ENCODE assay signal across 13 cellular contexts in the genomic region with DNA sequence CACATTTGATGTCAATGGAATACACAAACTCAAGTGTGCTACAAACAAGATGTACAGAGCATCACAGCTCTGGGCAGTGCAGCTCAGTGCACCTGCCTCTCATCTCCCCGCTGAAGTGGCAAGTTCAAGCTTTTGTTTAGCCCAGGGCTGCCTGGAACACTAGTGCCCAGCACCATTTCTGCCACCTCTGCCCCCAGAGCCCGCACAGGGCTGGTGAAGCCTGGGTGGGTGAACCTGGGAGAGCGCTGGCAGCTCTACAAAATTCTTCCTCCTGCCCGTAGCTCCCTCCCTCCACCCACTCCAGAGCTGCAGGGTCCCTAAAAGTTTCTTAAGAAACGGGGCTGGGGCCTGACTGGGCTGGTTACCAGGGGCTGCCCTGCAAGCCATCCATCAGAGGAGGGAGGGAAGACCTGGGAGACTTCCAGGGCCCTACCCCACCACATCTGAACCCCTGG. TPM values are rescaled to one million over a fixed set of nuclear protein-coding genes. Genes with fewer than 3 reads are reported as not detected.
DNase-seq lines count a peak whose midpoint lies in the region; ATAC-seq, FAIRE-seq and TF ChIP-seq lines count a peak whose summit lies in the region.
"Had no signal": no experiment of that assay in that cellular context is flagged by ENCODE, and none has a peak within 500 bp of the region (broad histone marks: within the 10 kb centered on the region; RNA-seq: fewer than 3 reads in every experiment).

No MANE protein-coding gene starts in this region.

- no peaks in the 10 kb centered on the region for H3K9me3 ChIP-seq in MM.1S (replicated peaks; ENCODE audit: insufficient read depth, low read length)
- H3K9me3 ChIP-seq in GM12878 (replicated peaks; ENCODE audit: control insufficient read depth, insufficient read depth, low read length): no peaks in the 10 kb centered on the region; the same call in 2 of the 3 replicates
- H3K9me3 ChIP-seq in spleen: no peaks in the 10 kb centered on the region
- no peaks in the 10 kb centered on the region for H3K9me3 ChIP-seq in GM23248 (ENCODE audit: low read depth)
- H3K9me3 ChIP-seq: prostate gland, stomach had no signal

- peak overlapping the region; percentile 50; the same call in 1 of the 2 replicates for H3K4me3 ChIP-seq in MM.1S (ENCODE audit: low read length)
- H3K4me3 ChIP-seq in GM12878: no peak overlapping the region
- H3K4me3 ChIP-seq in spleen: peak overlapping the region in 1 of 8 donors; percentile 90
- no peak overlapping the region for H3K4me3 ChIP-seq in GM23248
- H3K4me3 ChIP-seq: lung had no signal

- H3K36me3 ChIP-seq in MM.1S (replicated peaks; ENCODE audit: insufficient read depth, low read length) (no peaks in the 10 kb centered on the region), GM12878 (ENCODE audit: control insufficient read depth in 2 of 2, insufficient read depth in 2 of 2, low read length in 1 of 2) (no peaks in the 10 kb centered on the region), spleen (no peaks in the 10 kb centered on the region), GM23248 (ENCODE audit: low read depth) (no peaks in the 10 kb centered on the region)
- H3K36me3 ChIP-seq: prostate gland had no signal

- H3K9ac ChIP-seq in MM.1S (ENCODE audit: low read length) (no peak overlapping the region), GM12878 (ENCODE audit: control insufficient read depth, insufficient read depth, low read length) (no peak overlapping the region), GM23248 (no peak overlapping the region)

- TF ChIP-seq RAD21 in GM12878 (IDR thresholded peaks at IDR 0.05; ENCODE audit: insufficient read depth, low read depth, low read length): no peak

- WGBS in GM12878 (ENCODE audit: insufficient coverage, insufficient replicate concordance, low lambda C conversion rate, missing lambda C conversion rate): 44% methylated on average over 5 of the region's 5 CpGs
- WGBS in spleen, 5 donors: 83 to 92% (median 86%) methylated on average over 2 to 5 of the region's 5 CpGs
- 69 to 71% methylated on average over 5 of the region's 5 CpGs for WGBS in GM23248 (ENCODE audit: low coverage in 1 of 2, low lambda C conversion rate in 2 of 2, missing lambda C conversion rate in 2 of 2), 2 experiments

- no peaks in the 10 kb centered on the region for H3K4me1 Mint-ChIP-seq in activated T-cell treated with anti-CD3 and anti-CD28 coated beads, Interleukin-2, amount 50 U/mL, for 72 hours (ENCODE audit: low read depth)

- CTCF ChIA-PET in GM12878 (lab: Yijun Ruan, JAX): no interaction called here

- H3K27ac Mint-ChIP-seq in activated T-cell treated with anti-CD3 and anti-CD28 coated beads, Interleukin-2, amount 50 U/mL, for 72 hours: no peak overlapping the region

- intact Hi-C loops in GM12878 (cut with micrococcal nuclease; ENCODE audit: unreplicated experiment) (no loop called here), spleen (cut with DNase I; ENCODE audit: low total_unique reads) (no loop called here)

- BruUV-seq in GM12878 (replicated peaks; lab: Mats Ljungman, UMichigan): no TSS peak

- no peak for TF ChIP-seq EP300 in GM12878 (IDR thresholded peaks at IDR 0.05; ENCODE audit: borderline replicate concordance in 1 of 2, control insufficient read depth in 1 of 2, low read depth in 2 of 2, low read length in 2 of 2)

- H4K20me1 ChIP-seq in MM.1S (ENCODE audit: insufficient read depth, low read length) (no peaks in the 10 kb centered on the region), GM12878 (ENCODE audit: control insufficient read depth, insufficient read depth) (no peaks in the 10 kb centered on the region), GM23248 (ENCODE audit: insufficient read depth) (no peaks in the 10 kb centered on the region)

- no peaks in the 10 kb centered on the region for H3K9me3 Mint-ChIP-seq in activated T-cell treated with anti-CD3 and anti-CD28 coated beads, Interleukin-2, amount 50 U/mL, for 72 hours

- in situ Hi-C loops in GM12878 (cut with MboI) (no loop called here), GM23248 (cut with MboI) (no loop called here)

- no peak overlapping the region for H3K27ac ChIP-seq in MM.1S (ENCODE audit: low read length)
- H3K27ac ChIP-seq in GM12878 (ENCODE audit: control insufficient read depth, insufficient read depth): no peak overlapping the region
- no peak overlapping the region for H3K27ac ChIP-seq in spleen
- no peak overlapping the region for H3K27ac ChIP-seq in GM23248
- H3K27ac ChIP-seq: prostate gland had no signal

- ATAC-seq in activated T-cell treated with anti-CD3 and anti-CD28 coated beads, Interleukin-2, amount 50 U/mL, for 72 hours (replicated peaks in 1 of 2): no peak
- ATAC-seq in GM12878: no peak
- ATAC-seq in activated CD4-positive, CD25-positive, alpha-beta regulatory T cell treated with anti-CD3 and anti-CD28 coated beads, Interleukin-2, amount 50 U/mL, for 24 hours: no peak

- peaks cover 39% of the 10 kb centered on the region for H3K27me3 Mint-ChIP-seq in activated T-cell treated with anti-CD3 and anti-CD28 coated beads, Interleukin-2, amount 50 U/mL, for 72 hours (ENCODE audit: low read depth)

- no peak for DNase-seq in activated T-cell treated with anti-CD3 and anti-CD28 coated beads, Interleukin-2, amount 50 U/mL, for 72 hours
- DNase-seq in activated T-cell treated with anti-CD3 and anti-CD28 coated beads for 4 hours (no peak), MM.1S (no peak), GM12878 (ENCODE audit: low read depth, low spot score) (no peak), spleen (peak; percentile 59), GM23248 (no peak), AML-193 (lab: John Stamatoyannopoulos, UW) (no peak)
- DNase-seq: NCI-H1694, stomach, T1000 had no signal

- H3K79me2 ChIP-seq in MM.1S (ENCODE audit: low read length) (peaks cover 7% of the 10 kb centered on the region; the same call in 1 of the 2 replicates), GM12878 (ENCODE audit: control insufficient read depth, insufficient read depth, low read length) (no peaks in the 10 kb centered on the region), GM23248 (ENCODE audit: insufficient read depth) (no peaks in the 10 kb centered on the region)

- SMC1A ChIA-PET in GM12878 (lab: Charles Lee; ENCODE audit: uncharacterized antibody, unreplicated experiment): no interaction called here

- POLR2A ChIA-PET in GM12878 (lab: Charles Lee): no interaction called here

- TF ChIP-seq POLR2A in GM12878 (IDR thresholded peaks at IDR 0.05; ENCODE audit: low read depth, low read length) (no peak), spleen (IDR thresholded peaks at IDR 0.05) (no peak)

- peak; percentile 7 for FAIRE-seq in GM12878 (lab: Jason Lieb, UNC)

- RAD21 ChIA-PET in GM12878 (lab: Charles Lee; ENCODE audit: unreplicated experiment): no interaction called here

- peak overlapping the region; percentile 73 for H3K4me2 ChIP-seq in MM.1S (ENCODE audit: low read depth, low read length)
- no peak overlapping the region for H3K4me2 ChIP-seq in GM12878 (ENCODE audit: control insufficient read depth, insufficient read depth)
- no peak overlapping the region for H3K4me2 ChIP-seq in GM23248 (ENCODE audit: unreplicated experiment)

- H3F3A ChIP-seq in MM.1S (ENCODE audit: insufficient read depth, low read length): peaks cover 17% of the 10 kb centered on the region; the same call in 1 of the 2 replicates
- peaks cover 11% of the 10 kb centered on the region; the same call in 1 of the 2 replicates for H3F3A ChIP-seq in GM23248 (ENCODE audit: insufficient read depth)

- H2AFZ ChIP-seq in MM.1S (ENCODE audit: low read length) (no peak overlapping the region), GM12878 (ENCODE audit: control insufficient read depth, low read depth, low read length) (no peak overlapping the region), GM23248 (no peak overlapping the region)

- TF ChIP-seq CTCF in MM.1S (IDR thresholded peaks at IDR 0.05; ENCODE audit: low read length) (no peak), GM12878 (IDR thresholded peaks at IDR 0.05 in 2 of 3, conservative IDR thresholded peaks at IDR 0.05 in 1 of 3; ENCODE audit: control insufficient read depth in 2 of 3, extremely low read depth in 1 of 3, insufficient read depth in 1 of 3, low read depth in 3 of 3, low read length in 3 of 3) (no peak), spleen (IDR thresholded peaks at IDR 0.05 in 8 of 11, conservative IDR thresholded peaks at IDR 0.05 in 3 of 11) (no peak)

- H3K4me3 Mint-ChIP-seq in activated T-cell treated with anti-CD3 and anti-CD28 coated beads, Interleukin-2, amount 50 U/mL, for 72 hours: peak overlapping the region; percentile 12 to 58

- peaks cover 9% of the 10 kb centered on the region for H3K4me1 ChIP-seq in MM.1S (ENCODE audit: low read length)
- 0 out of 2 replicates have a peak, but pooled peaks cover 3% of the 10 kb centered on the region for H3K4me1 ChIP-seq in GM12878 (ENCODE audit: control insufficient read depth, insufficient read depth, low read length)
- H3K4me1 ChIP-seq in spleen: peaks cover 11 to 56% (median 38%) of the 10 kb centered on the region in 6 donors
- H3K4me1 ChIP-seq in GM23248 (ENCODE audit: insufficient read depth): no peaks in the 10 kb centered on the region

- peaks cover 0 to 2% of the 10 kb centered on the region in 2 donors for H3K36me3 Mint-ChIP-seq in activated T-cell treated with anti-CD3 and anti-CD28 coated beads, Interleukin-2, amount 50 U/mL, for 72 hours (ENCODE audit: insufficient read depth in 2 of 2)

- H3K9me2 ChIP-seq in MM.1S (replicated peaks; ENCODE audit: insufficient read depth, low read length) (no peaks in the 10 kb centered on the region), GM23248 (ENCODE audit: insufficient read depth) (no peaks in the 10 kb centered on the region)

- H3K27me3 ChIP-seq in MM.1S (replicated peaks; ENCODE audit: insufficient read depth, low read length) (no peaks in the 10 kb centered on the region; the same call in 1 of the 2 replicates), GM12878 (replicated peaks in 1 of 2; ENCODE audit: control insufficient read depth in 2 of 2, insufficient read depth in 2 of 2, low read length in 1 of 2) (peaks cover 0 to 12% of the 10 kb centered on the region in 2 experiments; a peak in 3 of 4 replicates), spleen (replicated peaks in 1 of 7) (peaks cover 0 to 65% (median 13%) of the 10 kb centered on the region in 7 donors), GM23248 (replicated peaks; ENCODE audit: insufficient read depth) (peaks cover 33% of the 10 kb centered on the region)

RNA-seq across cellular contexts. Expression of gene HES6, which starts 1.5 kb away (rescaled TPM):
- total RNA-seq in activated T-cell treated with anti-CD3 and anti-CD28 coated beads, Interleukin-2, amount 50 U/mL, for 72 hours: 1 to 10 TPM; 1.6 to 2.0 TPM
- total RNA-seq in GM12878 (2013; cell fraction: nucleolus; rRNA removed): 1.2 TPM in 1 of 2 replicates, not detected in the other
- total RNA-seq in GM12878 (2014; rRNA removed): 1.4 and 1.5 TPM in 2 replicates
- 0.23 and 0.67 TPM in 2 replicates for total RNA-seq in GM12878 (2014; rRNA removed; fragmentation: Illumina TruSeq; extraction: Trizol)
- total RNA-seq in GM12878 (2021): 1.7 and 1.8 TPM in 2 replicates
- polyA plus RNA-seq in GM12878 (2011; ENCODE audit: low read depth): 0.43 TPM
- 0.33 and 0.61 TPM in 2 replicates for polyA plus RNA-seq in GM12878 (2011; rRNA removed)
- polyA plus RNA-seq in GM12878 (2011; cell fraction: cytosol; rRNA removed): 0.99 and 1.9 TPM in 2 replicates
- 3.0 and 4.6 TPM in 2 replicates for polyA plus RNA-seq in GM12878 (2011; cell fraction: nucleus; rRNA removed)
- 0.62 and 0.97 TPM in 2 replicates for polyA plus RNA-seq in GM12878 (2012)
- 0.21 TPM in 1 of 2 replicates, not detected in the other for polyA plus RNA-seq in GM12878 (2014; fragmentation: Illumina TruSeq; extraction: Trizol)
- polyA plus RNA-seq in GM12878 (2014; fragmentation: Nextera tagmentation; extraction: Ambion mirVana): under 1 TPM; 0.11 to 0.15 TPM
- 1.2 and 2.5 TPM in 2 replicates for polyA plus RNA-seq in GM12878 (2014; rRNA removed)
- polyA plus RNA-seq in GM12878 (2016; fragmentation: Nextera tagmentation; extraction: Ambion mirVana): 1 to 10 TPM in 1 of 2 experiments, under 1 TPM in 1; 1.00 to 1.1 TPM
- polyA minus RNA-seq in GM12878 (2011; rRNA and poly(A)+ RNA removed): 0.46 TPM in 1 of 2 replicates, not detected in the other
- not detected in 2 replicates for polyA minus RNA-seq in GM12878 (2011; cell fraction: cytosol; rRNA and poly(A)+ RNA removed)
- polyA minus RNA-seq in GM12878 (2011; cell fraction: nucleus; rRNA and poly(A)+ RNA removed): 1.2 and 2.1 TPM in 2 replicates
- 10 to 100 TPM in 3 of 7 donors, 1 to 10 TPM in 4; 3.9 to 22.7 (median 8.1) TPM for total RNA-seq in spleen
- 10 to 100 TPM in 1 of 3 donors, 1 to 10 TPM in 2; 6.2 to 14.2 (median 8.6) TPM for polyA plus RNA-seq in spleen
- 0.86 and 0.89 TPM in 2 replicates for total RNA-seq in GM23248 (2014; rRNA removed; shearing (Covaris generic))
- polyA plus RNA-seq in GM23248 (2016; fragmentation: Nextera tagmentation; extraction: Ambion mirVana): 0.76 and 1.3 TPM in 2 replicates

RNA-seq across cellular contexts. Expression of gene ILKAP, which starts 34.8 kb away (rescaled TPM):
- total RNA-seq in activated T-cell treated with anti-CD3 and anti-CD28 coated beads, Interleukin-2, amount 50 U/mL, for 72 hours: 10 to 100 TPM; 53.2 to 55.5 TPM
- total RNA-seq in GM12878 (2013; cell fraction: nucleolus; rRNA removed): 79.6 and 82.1 TPM in 2 replicates
- 30.2 and 30.8 TPM in 2 replicates for total RNA-seq in GM12878 (2014; rRNA removed)
- total RNA-seq in GM12878 (2014; rRNA removed; fragmentation: Illumina TruSeq; extraction: Trizol): 22.9 and 24.0 TPM in 2 replicates
- total RNA-seq in GM12878 (2021): 42.2 and 44.5 TPM in 2 replicates
- 15.1 TPM for polyA plus RNA-seq in GM12878 (2011; ENCODE audit: low read depth)
- 39.2 and 46.5 TPM in 2 replicates for polyA plus RNA-seq in GM12878 (2011; rRNA removed)
- polyA plus RNA-seq in GM12878 (2011; cell fraction: cytosol; rRNA removed): 33.9 and 48.0 TPM in 2 replicates
- polyA plus RNA-seq in GM12878 (2011; cell fraction: nucleus; rRNA removed): 84.1 and 110 TPM in 2 replicates
- 23.5 and 26.6 TPM in 2 replicates for polyA plus RNA-seq in GM12878 (2012)
- 23.7 and 30.2 TPM in 2 replicates for polyA plus RNA-seq in GM12878 (2014; fragmentation: Illumina TruSeq; extraction: Trizol)
- 10 to 100 TPM in 1 of 2 experiments, 1 to 10 TPM in 1; 4.2 to 11.2 TPM for polyA plus RNA-seq in GM12878 (2014; fragmentation: Nextera tagmentation; extraction: Ambion mirVana)
- 55.8 and 65.3 TPM in 2 replicates for polyA plus RNA-seq in GM12878 (2014; rRNA removed)
- 10 to 100 TPM; 63.8 to 64.8 TPM for polyA plus RNA-seq in GM12878 (2016; fragmentation: Nextera tagmentation; extraction: Ambion mirVana)
- polyA minus RNA-seq in GM12878 (2011; rRNA and poly(A)+ RNA removed): 35.7 and 40.7 TPM in 2 replicates
- 9.7 and 12.7 TPM in 2 replicates for polyA minus RNA-seq in GM12878 (2011; cell fraction: cytosol; rRNA and poly(A)+ RNA removed)
- 30.6 and 68.0 TPM in 2 replicates for polyA minus RNA-seq in GM12878 (2011; cell fraction: nucleus; rRNA and poly(A)+ RNA removed)
- 10 to 100 TPM; 39.7 to 61.2 (median 47.1) TPM for total RNA-seq in spleen
- polyA plus RNA-seq in spleen: 10 to 100 TPM; 46.8 to 64.5 (median 58.5) TPM
- 6.3 and 11.9 TPM in 2 replicates for total RNA-seq in GM23248 (2014; rRNA removed; shearing (Covaris generic))
- 34.1 and 35.0 TPM in 2 replicates for polyA plus RNA-seq in GM23248 (2016; fragmentation: Nextera tagmentation; extraction: Ambion mirVana)

RNA-seq across cellular contexts. Expression of gene PER2, which starts 50.1 kb away (rescaled TPM):
- 10 to 100 TPM in 1 of 2 donors, 1 to 10 TPM in 1; 8.9 to 12.4 TPM for total RNA-seq in activated T-cell treated with anti-CD3 and anti-CD28 coated beads, Interleukin-2, amount 50 U/mL, for 72 hours
- total RNA-seq in GM12878 (2013; cell fraction: nucleolus; rRNA removed): 42.5 and 46.3 TPM in 2 replicates
- total RNA-seq in GM12878 (2014; rRNA removed) (6.4 and 8.7 TPM in 2 replicates), GM12878 (2014; rRNA removed; fragmentation: Illumina TruSeq; extraction: Trizol) (4.1 and 4.5 TPM in 2 replicates), GM12878 (2021) (11.1 and 15.1 TPM in 2 replicates), spleen (10 to 100 TPM in 6 of 7 donors, 1 to 10 TPM in 1; 9.7 to 16.2 (median 14.8) TPM)
- 2.2 TPM for polyA plus RNA-seq in GM12878 (2011; ENCODE audit: low read depth)
- polyA plus RNA-seq in GM12878 (2011; rRNA removed) (2.9 and 4.7 TPM in 2 replicates), GM12878 (2014; fragmentation: Illumina TruSeq; extraction: Trizol) (3.8 and 4.9 TPM in 2 replicates), GM12878 (2014; fragmentation: Nextera tagmentation; extraction: Ambion mirVana) (1 to 10 TPM; 1.5 to 2.6 TPM), GM12878 (2014; rRNA removed) (4.2 and 5.7 TPM in 2 replicates), GM12878 (2016; fragmentation: Nextera tagmentation; extraction: Ambion mirVana) (1 to 10 TPM; 4.4 to 5.5 TPM), spleen (1 to 10 TPM; 2.0 to 3.7 (median 2.6) TPM), GM23248 (2016; fragmentation: Nextera tagmentation; extraction: Ambion mirVana) (1.6 and 2.3 TPM in 2 replicates)
- 3.8 and 5.4 TPM in 2 replicates for polyA plus RNA-seq in GM12878 (2011; cell fraction: cytosol; rRNA removed)
- 10.0 and 15.3 TPM in 2 replicates for polyA plus RNA-seq in GM12878 (2011; cell fraction: nucleus; rRNA removed)
- 3.7 and 4.1 TPM in 2 replicates for polyA plus RNA-seq in GM12878 (2012)
- 15.0 and 20.9 TPM in 2 replicates for polyA minus RNA-seq in GM12878 (2011; rRNA and poly(A)+ RNA removed)
- 6.5 and 8.2 TPM in 2 replicates for polyA minus RNA-seq in GM12878 (2011; cell fraction: cytosol; rRNA and poly(A)+ RNA removed)
- 15.1 and 29.6 TPM in 2 replicates for polyA minus RNA-seq in GM12878 (2011; cell fraction: nucleus; rRNA and poly(A)+ RNA removed)
- 2.8 and 6.2 TPM in 2 replicates for total RNA-seq in GM23248 (2014; rRNA removed; shearing (Covaris generic))
